ENCODE assay signal across 1 cellular context in genomic region chr11:2177081-2177480, GRCh38.
TF ChIP-seq lines count a peak whose summit lies in the region.

No MANE protein-coding gene starts in this region.

TF ChIP-seq in H1, 55 proteins besides CTCF, POLR2A, EP300 and RAD21:
- TF ChIP-seq JUN (IDR thresholded peaks at IDR 0.05; ENCODE audit: low read depth, low read length) = no peak
- TF ChIP-seq GABPA (IDR thresholded peaks at IDR 0.05; ENCODE audit: borderline replicate concordance, insufficient read depth, low read length) = no peak
- TF ChIP-seq, protein P1, sequence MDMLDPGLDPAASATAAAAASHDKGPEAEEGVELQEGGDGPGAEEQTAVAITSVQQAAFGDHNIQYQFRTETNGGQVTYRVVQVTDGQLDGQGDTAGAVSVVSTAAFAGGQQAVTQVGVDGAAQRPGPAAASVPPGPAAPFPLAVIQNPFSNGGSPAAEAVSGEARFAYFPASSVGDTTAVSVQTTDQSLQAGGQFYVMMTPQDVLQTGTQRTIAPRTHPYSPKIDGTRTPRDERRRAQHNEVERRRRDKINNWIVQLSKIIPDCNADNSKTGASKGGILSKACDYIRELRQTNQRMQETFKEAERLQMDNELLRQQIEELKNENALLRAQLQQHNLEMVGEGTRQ (IDR thresholded peaks at IDR 0.05; ENCODE audit: low read length) = no peak
